ENCODE assay signal across 20 cellular contexts in genomic region chr16:86565181-86565631, GRCh38. TPM values are rescaled to one million over a fixed set of nuclear protein-coding genes. Genes with fewer than 3 reads are reported as not detected.
DNase-seq lines count a peak whose midpoint lies in the region; ATAC-seq, FAIRE-seq and TF ChIP-seq lines count a peak whose summit lies in the region.
"Had no signal": no experiment of that assay in that cellular context is flagged by ENCODE, and none has a peak within 500 bp of the region (broad histone marks: within the 10 kb centered on the region; RNA-seq: fewer than 3 reads in every experiment).

No MANE protein-coding gene starts in this region.

- H3K9me3 ChIP-seq in HUES6 (ENCODE audit: control insufficient read depth, insufficient read depth, low read depth, low read length) (no peaks in the 10 kb centered on the region), astrocyte (ENCODE audit: insufficient read depth, low read depth, low read length) (no peaks in the 10 kb centered on the region), iPS-15b (ENCODE audit: control insufficient read depth, insufficient read depth, low read length) (no peaks in the 10 kb centered on the region), esophagus muscularis mucosa (no peaks in the 10 kb centered on the region)
- H3K9me3 ChIP-seq: body of pancreas, HAP-1, neutrophil, sigmoid colon, transverse colon had no signal

- WGBS in esophagus muscularis mucosa, result 61% methylated on average over 16 of the region's 16 CpGs

- TF ChIP-seq EP300 in esophagus muscularis mucosa (IDR thresholded peaks at IDR 0.05), result no peak

- DNase-seq in astrocyte (ENCODE audit: low read depth), result no peak
- no peak for DNase-seq in skeletal muscle cell (ENCODE audit: low read depth)
- no peak for DNase-seq in DMS153 (lab: John Stamatoyannopoulos, UW)
- no peak for DNase-seq in esophagus muscularis mucosa (ENCODE audit: extremely low spot score)
- DNase-seq: activated CD4-positive, alpha-beta memory T cell treated with anti-CD3 and anti-CD28 coated beads, Interleukin-2, amount 10 ng/mL, durations not matched to agents 7 days and 5 days; activated effector memory CD4-positive, alpha-beta T cell treated with Interleukin-2 at 50 U/mL for 16 hours; body of pancreas; DND-41; NCI-H2081 treated with DMSO at 0.1 percent for 48 hours; NCI-H526 treated with DMSO at 0.1 percent for 48 hours; PC-9; sigmoid colon; stimulated activated CD4-positive, alpha-beta T cell treated with anti-CD3 and anti-CD28 coated beads, Interleukin-4, amount 100 ng/mL, for 4 hours; transverse colon had no signal

- H3K9me3 Mint-ChIP-seq in astrocyte (ENCODE audit: unreplicated experiment), result no peaks in the 10 kb centered on the region
- H3K9me3 Mint-ChIP-seq: activated CD4-positive, alpha-beta memory T cell treated with anti-CD3 and anti-CD28 coated beads, Interleukin-2, amount 10 ng/mL, durations not matched to agents 7 days and 5 days had no signal

- peaks cover 30% of the 10 kb centered on the region for H3K27me3 Mint-ChIP-seq in astrocyte (ENCODE audit: low read depth, unreplicated experiment)

- peaks cover 27% of the 10 kb centered on the region for H3K4me1 ChIP-seq in HUES6 (ENCODE audit: control insufficient read depth, insufficient read depth, low read length)
- peaks cover 17% of the 10 kb centered on the region for H3K4me1 ChIP-seq in astrocyte (ENCODE audit: insufficient read depth, low read length)
- H3K4me1 ChIP-seq in iPS-15b (ENCODE audit: control insufficient read depth, insufficient read depth, low read length), result peaks cover 2% of the 10 kb centered on the region
- H3K4me1 ChIP-seq in esophagus muscularis mucosa, result peaks cover 5 to 47% (median 33%) of the 10 kb centered on the region in 4 donors

- intact Hi-C loops in esophagus muscularis mucosa (cut with DNase I), result loop anchor here (2.0 kb wide), 2 partner anchors 498 to 714 kb away; no protein-coding TSS in a partner anchor

- no peak overlapping the region for H3K27ac Mint-ChIP-seq in astrocyte (ENCODE audit: unreplicated experiment)
- H3K27ac Mint-ChIP-seq: activated CD4-positive, alpha-beta memory T cell treated with anti-CD3 and anti-CD28 coated beads, Interleukin-2, amount 10 ng/mL, durations not matched to agents 7 days and 5 days had no signal

- H3K27ac ChIP-seq in HUES6 (ENCODE audit: low read depth, low read length) (no peak overlapping the region), astrocyte (ENCODE audit: low read depth, low read length) (peak overlapping the region; percentile 61), esophagus muscularis mucosa (replicated peaks in 1 of 4) (no peak overlapping the region)
- H3K27ac ChIP-seq: body of pancreas, neutrophil, PC-9, sigmoid colon, transverse colon had no signal

- peaks cover 3% of the 10 kb centered on the region for H3K36me3 Mint-ChIP-seq in astrocyte (ENCODE audit: low read depth, unreplicated experiment)

- H3K4me2 ChIP-seq in astrocyte (ENCODE audit: low read length), result peak overlapping the region; percentile 93

- no peak for FAIRE-seq in astrocyte (lab: Jason Lieb, UNC)

- no peak for TF ChIP-seq CTCF in astrocyte (IDR thresholded peaks at IDR 0.05; ENCODE audit: insufficient read depth, low read depth, low read length)
- no peak for TF ChIP-seq CTCF in esophagus muscularis mucosa (IDR thresholded peaks at IDR 0.05)

- H2AFZ ChIP-seq in astrocyte (ENCODE audit: low read depth, low read length), result no peak overlapping the region
- H2AFZ ChIP-seq: PC-9 had no signal

- no peak for TF ChIP-seq POLR2A in esophagus muscularis mucosa (IDR thresholded peaks at IDR 0.05; ENCODE audit: low read depth)

- H3K4me3 Mint-ChIP-seq in astrocyte (ENCODE audit: unreplicated experiment), result peak overlapping the region; percentile 73
- H3K4me3 Mint-ChIP-seq: activated CD4-positive, alpha-beta memory T cell treated with anti-CD3 and anti-CD28 coated beads, Interleukin-2, amount 10 ng/mL, durations not matched to agents 7 days and 5 days had no signal

- peaks cover 79% of the 10 kb centered on the region for H3K27me3 ChIP-seq in HUES6 (ENCODE audit: control insufficient read depth, insufficient read depth, low read length)
- no peaks in the 10 kb centered on the region for H3K27me3 ChIP-seq in astrocyte (ENCODE audit: insufficient read depth, low read length)
- peaks cover 64% of the 10 kb centered on the region for H3K27me3 ChIP-seq in iPS-15b (ENCODE audit: control insufficient read depth, insufficient read depth, low read length)
- peaks cover 0 to 95% (median 50%) of the 10 kb centered on the region in 4 donors for H3K27me3 ChIP-seq in esophagus muscularis mucosa

- H3K4me1 Mint-ChIP-seq in astrocyte (ENCODE audit: low read depth, unreplicated experiment), result peaks cover 3% of the 10 kb centered on the region

- H4K20me1 ChIP-seq in astrocyte (ENCODE audit: insufficient read depth, low read length), result peaks cover 18% of the 10 kb centered on the region

- no peaks in the 10 kb centered on the region for H3K36me3 ChIP-seq in HUES6 (ENCODE audit: control insufficient read depth, insufficient read depth, low read length)
- H3K36me3 ChIP-seq in astrocyte (ENCODE audit: insufficient read depth, low read length), result peaks cover 8% of the 10 kb centered on the region
- no peaks in the 10 kb centered on the region for H3K36me3 ChIP-seq in iPS-15b (ENCODE audit: control insufficient read depth, insufficient read depth, low read length)
- no peaks in the 10 kb centered on the region for H3K36me3 ChIP-seq in esophagus muscularis mucosa
- H3K36me3 ChIP-seq: HAP-1, neutrophil, sigmoid colon, transverse colon had no signal

- ATAC-seq in GM19395 (IDR thresholded peaks at IDR 0.05; ENCODE audit: unreplicated experiment), result no peak
- no peak for ATAC-seq in GM18858 (IDR thresholded peaks at IDR 0.05; ENCODE audit: unreplicated experiment)
- ATAC-seq: body of pancreas had no signal

- H3K79me2 ChIP-seq in astrocyte (ENCODE audit: insufficient read depth, low read length), result peaks cover 55% of the 10 kb centered on the region

- peak overlapping the region; percentile 57 for H3K4me3 ChIP-seq in HUES6 (ENCODE audit: low read depth, low read length)
- H3K4me3 ChIP-seq in astrocyte (ENCODE audit: insufficient read depth, low read depth, low read length), result peak overlapping the region; percentile 97
- H3K4me3 ChIP-seq in iPS-15b (ENCODE audit: low read depth, low read length), result peak overlapping the region; percentile 2
- peak overlapping the region; percentile 87 for H3K4me3 ChIP-seq in skeletal muscle cell (ENCODE audit: low read depth, low read length)
- H3K4me3 ChIP-seq in esophagus muscularis mucosa, result no peak overlapping the region
- H3K4me3 ChIP-seq: body of pancreas, HAP-1, PC-9, sigmoid colon, transverse colon had no signal

- H3K9ac ChIP-seq in HUES6 (ENCODE audit: low read length) (no peak overlapping the region), astrocyte (ENCODE audit: low read length) (peak overlapping the region; percentile 81), iPS-15b (ENCODE audit: low read depth, low read length) (no peak overlapping the region)

RNA-seq across cellular contexts. Expression of gene FOXC2, which starts 1.4 kb away (rescaled TPM):
- 15.8 and 15.9 TPM in 2 replicates for total RNA-seq in astrocyte
- total RNA-seq in esophagus muscularis mucosa, result 1 to 10 TPM in 2 of 4 donors, under 1 TPM in 2; 0.71 to 1.7 (median 1.1) TPM
- total RNA-seq: activated CD4-positive, alpha-beta memory T cell treated with anti-CD3 and anti-CD28 coated beads, Interleukin-2, amount 10 ng/mL, durations not matched to agents 7 days and 5 days; PC-9 had no signal

RNA-seq across cellular contexts. Expression of gene MTHFSD, which starts 10.2 kb away (rescaled TPM):
- total RNA-seq in astrocyte (15.6 and 16.5 TPM in 2 replicates), esophagus muscularis mucosa (10 to 100 TPM; 10.1 to 17.9 (median 15.5) TPM)

RNA-seq across cellular contexts. Expression of gene FOXL1, which starts 13.1 kb away (rescaled TPM):
- 6.1 and 8.1 TPM in 2 replicates for total RNA-seq in astrocyte
- under 1 TPM; 0.52 to 0.83 (median 0.69) TPM for total RNA-seq in esophagus muscularis mucosa
- total RNA-seq: activated CD4-positive, alpha-beta memory T cell treated with anti-CD3 and anti-CD28 coated beads, Interleukin-2, amount 10 ng/mL, durations not matched to agents 7 days and 5 days; PC-9 had no signal

RNA-seq across cellular contexts. Expression of gene FOXF1, which starts 54.9 kb away (rescaled TPM):
- 0.07 TPM in 1 of 2 replicates, not detected in the other for total RNA-seq in astrocyte
- total RNA-seq in esophagus muscularis mucosa, result 10 to 100 TPM; 40.7 to 94.5 (median 69.3) TPM
- total RNA-seq: activated CD4-positive, alpha-beta memory T cell treated with anti-CD3 and anti-CD28 coated beads, Interleukin-2, amount 10 ng/mL, durations not matched to agents 7 days and 5 days; PC-9 had no signal

Comparison
In these comparisons a context has a peak if more than half of its experiments do, and no peak if none do; other contexts are left out.
1. H3K4me3 ChIP-seq: peak in HUES6 (single experiment), astrocyte (single experiment), iPS-15b (single experiment) and skeletal muscle cell (single experiment); none in esophagus muscularis mucosa (0 of 4).